1 cellular context compared by ENCODE assay signal in the genomic region with DNA sequence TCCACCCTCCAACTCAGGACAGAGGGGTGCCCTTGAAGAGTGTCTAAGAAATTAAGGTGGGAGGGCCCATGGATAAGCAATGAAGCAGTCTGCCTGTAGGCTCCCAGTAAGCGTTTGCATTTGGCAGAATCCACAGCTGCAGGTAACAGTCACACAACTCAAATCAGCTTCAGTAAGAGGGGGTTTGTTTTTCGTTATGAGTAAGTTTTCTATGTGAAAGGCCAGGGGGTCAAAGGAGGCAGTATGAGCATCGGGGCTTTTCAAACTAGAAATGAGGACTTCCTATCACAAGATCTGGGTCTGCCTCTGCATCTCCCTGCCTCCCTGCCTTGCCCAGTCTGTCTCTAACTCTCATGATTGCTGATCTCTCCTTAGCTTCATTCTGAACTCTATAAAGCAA.
TF ChIP-seq lines count a peak whose summit lies in the region.

No MANE protein-coding gene starts in this region.

TF ChIP-seq in WTC11, 78 proteins besides CTCF, POLR2A, EP300 and RAD21 (continued from another document):
- TF ChIP-seq, protein P1, sequence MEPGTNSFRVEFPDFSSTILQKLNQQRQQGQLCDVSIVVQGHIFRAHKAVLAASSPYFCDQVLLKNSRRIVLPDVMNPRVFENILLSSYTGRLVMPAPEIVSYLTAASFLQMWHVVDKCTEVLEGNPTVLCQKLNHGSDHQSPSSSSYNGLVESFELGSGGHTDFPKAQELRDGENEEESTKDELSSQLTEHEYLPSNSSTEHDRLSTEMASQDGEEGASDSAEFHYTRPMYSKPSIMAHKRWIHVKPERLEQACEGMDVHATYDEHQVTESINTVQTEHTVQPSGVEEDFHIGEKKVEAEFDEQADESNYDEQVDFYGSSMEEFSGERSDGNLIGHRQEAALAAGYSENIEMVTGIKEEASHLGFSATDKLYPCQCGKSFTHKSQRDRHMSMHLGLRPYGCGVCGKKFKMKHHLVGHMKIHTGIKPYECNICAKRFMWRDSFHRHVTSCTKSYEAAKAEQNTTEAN (CRISPR knock-in tag; IDR thresholded peaks at IDR 0.05) = no peak
- TF ChIP-seq TEAD4 (CRISPR knock-in tag; IDR thresholded peaks at IDR 0.05) (no peak), SOX15 (CRISPR knock-in tag; IDR thresholded peaks at IDR 0.05) (no peak)
